In the genomic region with DNA sequence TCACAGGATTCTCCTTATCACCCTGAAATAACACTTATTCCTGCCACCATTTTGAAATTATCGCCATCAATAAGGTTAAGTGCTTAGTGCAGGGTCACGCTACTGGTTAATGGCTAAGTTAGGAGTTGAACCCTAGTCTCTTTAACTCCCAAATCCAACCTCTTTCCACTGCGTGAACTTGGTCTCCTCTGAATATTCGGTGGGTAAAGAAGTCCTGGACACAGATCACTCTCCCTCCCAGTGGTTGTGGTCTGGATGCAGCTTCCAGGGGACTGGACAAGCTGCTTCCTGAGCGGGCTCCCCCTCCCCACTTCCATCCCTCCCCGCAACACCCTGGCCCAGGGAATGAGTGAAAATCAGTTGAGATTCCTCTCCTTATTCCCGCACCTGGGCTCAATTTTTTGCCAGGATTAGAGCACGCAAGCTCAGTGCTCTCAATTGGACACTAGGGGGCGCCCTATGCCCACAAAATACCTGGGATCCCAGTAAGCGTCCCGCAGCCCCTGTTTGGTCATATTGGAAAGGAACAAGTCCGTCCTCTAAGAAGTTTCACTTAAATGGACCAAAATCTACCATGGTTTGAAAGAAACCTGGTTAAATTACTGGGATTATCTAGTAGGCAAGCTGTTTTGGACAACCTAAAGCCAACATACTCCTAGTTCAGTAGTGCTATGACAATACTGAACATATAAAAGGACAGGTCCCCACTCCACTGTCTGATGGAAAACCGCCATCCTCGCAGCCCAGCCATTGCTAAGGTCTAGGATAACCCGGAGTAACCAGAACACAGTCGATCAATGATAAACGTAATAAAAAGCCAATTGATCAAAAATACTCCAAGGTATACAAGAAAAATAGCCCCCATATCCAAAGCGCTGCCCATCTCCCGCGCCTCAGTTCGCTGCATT, we compare ENCODE assay signal across 8 cellular contexts. TPM values are rescaled to one million over a fixed set of nuclear protein-coding genes. Genes with fewer than 3 reads are reported as not detected.
A peak's percentile ranks its signal among the peaks of the same experiment; 100 is the strongest.
DNase-seq lines count a peak whose midpoint lies in the region; ATAC-seq, FAIRE-seq and TF ChIP-seq lines count a peak whose summit lies in the region.

No MANE protein-coding gene starts in this region.

- no peak overlapping the region for H3K56ac ChIP-seq in H9 (ENCODE audit: insufficient read length, low read depth, low read length)

- intact Hi-C loops in GM12878 (cut with micrococcal nuclease; ENCODE audit: unreplicated experiment): loop anchor here (1.0 to 2.0 kb wide), 2 partner anchors 23 to 287 kb away; no protein-coding TSS in a partner anchor

- H3K4me2 ChIP-seq in H9 (ENCODE audit: insufficient read depth, insufficient read length, low read length) (no peak overlapping the region), GM12878 (ENCODE audit: control insufficient read depth, insufficient read depth) (no peak overlapping the region), skeletal muscle satellite cell (ENCODE audit: low read length) (peak overlapping the region; percentile 58)

- RAD21 ChIA-PET in GM12878 (lab: Charles Lee; ENCODE audit: unreplicated experiment): interaction anchor here (1.1 to 2.1 kb wide), 4 partner anchors 22 to 32 kb away, joined by 3 to 18 read pairs (median 8); no protein-coding TSS in a partner anchor

- H2AFZ ChIP-seq in H9 (ENCODE audit: low read length): no peak overlapping the region
- no peak overlapping the region for H2AFZ ChIP-seq in GM12878 (ENCODE audit: control insufficient read depth, low read depth, low read length)

- no peaks in the 10 kb centered on the region for H4K20me1 ChIP-seq in H9 (ENCODE audit: control insufficient read depth, insufficient read depth, insufficient read length)
- no peaks in the 10 kb centered on the region for H4K20me1 ChIP-seq in GM12878 (ENCODE audit: control insufficient read depth, insufficient read depth)

- H2AK5ac ChIP-seq in H9 (ENCODE audit: insufficient read length, low read length): no peak overlapping the region

- FAIRE-seq in GM12878 (lab: Jason Lieb, UNC): peak; percentile 56

- peak; percentile 95 for ATAC-seq in GM12878
- no peak for ATAC-seq in GM19324 (IDR thresholded peaks at IDR 0.05; ENCODE audit: low FRiP score, unreplicated experiment)

- no peak for TF ChIP-seq POLR2A in GM12878 (IDR thresholded peaks at IDR 0.05; ENCODE audit: low read depth, low read length)

- peak; percentile 92 for TF ChIP-seq CTCF in H9 (conservative IDR thresholded peaks at IDR 0.05)
- peak; percentile 79 to 88 (median 83) for TF ChIP-seq CTCF in GM12878 (IDR thresholded peaks at IDR 0.05 in 2 of 3, conservative IDR thresholded peaks at IDR 0.05 in 1 of 3; ENCODE audit: control insufficient read depth in 2 of 3, extremely low read depth in 1 of 3, insufficient read depth in 1 of 3, low read depth in 3 of 3, low read length in 3 of 3)

- no peak overlapping the region for H3T11ph ChIP-seq in H9 (ENCODE audit: low read length)

- SMC1A ChIA-PET in GM12878 (lab: Charles Lee; ENCODE audit: uncharacterized antibody, unreplicated experiment): interaction anchor here (0.8 to 3.1 kb wide), 5 partner anchors 11 to 817 kb away, joined by 3 to 25 read pairs (median 6); no protein-coding TSS in a partner anchor

- H3K27ac Mint-ChIP-seq in H9: no peak overlapping the region; a peak in 1 of 7 replicates

- H3K14ac ChIP-seq in H9 (ENCODE audit: insufficient read depth, low read length): no peak overlapping the region

- POLR2A ChIA-PET in GM12878 (lab: Charles Lee): interaction anchor here (0.6 kb wide), 1 partner anchor 34 kb away, joined by 3 read pairs; no protein-coding TSS in a partner anchor

- H3K4me1 ChIP-seq in H9 (ENCODE audit: insufficient read depth, low read length) (0 out of 2 replicates have a peak, but pooled peaks cover 2% of the 10 kb centered on the region), GM12878 (ENCODE audit: control insufficient read depth, insufficient read depth, low read length) (0 out of 2 replicates have a peak, but pooled peaks cover 4% of the 10 kb centered on the region), skeletal muscle satellite cell (ENCODE audit: control insufficient read depth, insufficient read depth, low read length) (no peaks in the 10 kb centered on the region)

- H3K4me1 Mint-ChIP-seq in H9: peaks cover 11 to 13% of the 10 kb centered on the region in 2 experiments

- H3K4ac ChIP-seq in H9 (ENCODE audit: low read depth, low read length): no peak overlapping the region

- H2BK15ac ChIP-seq in H9 (ENCODE audit: low read depth, low read length): no peak overlapping the region

- TF ChIP-seq RAD21 in GM12878 (IDR thresholded peaks at IDR 0.05; ENCODE audit: insufficient read depth, low read depth, low read length): peak; percentile 81

- H4K8ac ChIP-seq in H9 (replicated peaks; ENCODE audit: insufficient read length, low read depth, low read length): no peak overlapping the region

- H4K5ac ChIP-seq in H9 (ENCODE audit: insufficient read length, low read depth, low read length): no peak overlapping the region

- H3K9me3 ChIP-seq in H9 (ENCODE audit: control insufficient read depth, low read depth, low read length) (no peaks in the 10 kb centered on the region), GM12878 (replicated peaks; ENCODE audit: control insufficient read depth, insufficient read depth, low read length) (no peaks in the 10 kb centered on the region), skeletal muscle satellite cell (replicated peaks; ENCODE audit: low read length) (no peaks in the 10 kb centered on the region)

- H3K18ac ChIP-seq in H9 (ENCODE audit: insufficient read length, low read depth, low read length): no peak overlapping the region

- TF ChIP-seq EP300 in GM12878 (IDR thresholded peaks at IDR 0.05; ENCODE audit: borderline replicate concordance in 1 of 2, control insufficient read depth in 1 of 2, low read depth in 2 of 2, low read length in 2 of 2): no peak

- no peaks in the 10 kb centered on the region for H3K9me3 Mint-ChIP-seq in H9

- no peak overlapping the region for H3K27ac ChIP-seq in H9 (ENCODE audit: insufficient read length, low read depth, low read length)
- H3K27ac ChIP-seq in GM12878 (ENCODE audit: control insufficient read depth, insufficient read depth): no peak overlapping the region

- no peak overlapping the region for H3K4me3 ChIP-seq in GM12878
- H3K4me3 ChIP-seq in skeletal muscle satellite cell (ENCODE audit: low read length): peak overlapping the region; percentile 28

- H3K27me3 ChIP-seq in H9 (ENCODE audit: insufficient read depth, low read length) (no peaks in the 10 kb centered on the region), GM12878 (replicated peaks in 1 of 2; ENCODE audit: control insufficient read depth in 2 of 2, insufficient read depth in 2 of 2, low read length in 1 of 2) (no peaks in the 10 kb centered on the region; a peak in 1 of 4 replicates), skeletal muscle satellite cell (ENCODE audit: control insufficient read depth, insufficient read depth, low read length) (peaks cover 3% of the 10 kb centered on the region)

- H3K9ac ChIP-seq in H9 (ENCODE audit: extremely low read depth, insufficient read length, low read length) (no peak overlapping the region), GM12878 (ENCODE audit: control insufficient read depth, insufficient read depth, low read length) (no peak overlapping the region), skeletal muscle satellite cell (ENCODE audit: low read depth, low read length) (no peak overlapping the region)

- H2BK120ac ChIP-seq in H9 (ENCODE audit: low read depth, low read length, poor library complexity, severe bottlenecking): no peak overlapping the region

- H3K79me1 ChIP-seq in H9 (ENCODE audit: insufficient read depth, low read depth, low read length, poor library complexity, severe bottlenecking): no peaks in the 10 kb centered on the region

- H3K36me3 ChIP-seq in GM12878 (ENCODE audit: control insufficient read depth in 2 of 2, insufficient read depth in 2 of 2, low read length in 1 of 2): no peaks in the 10 kb centered on the region
- H3K36me3 ChIP-seq in skeletal muscle satellite cell (ENCODE audit: insufficient read depth, low read length): no peaks in the 10 kb centered on the region

- H2BK20ac ChIP-seq in H9 (ENCODE audit: low read depth, low read length, poor library complexity, severe bottlenecking): no peak overlapping the region

- no peaks in the 10 kb centered on the region for H3K79me2 ChIP-seq in H9 (ENCODE audit: insufficient read depth, low read length)
- no peaks in the 10 kb centered on the region for H3K79me2 ChIP-seq in GM12878 (ENCODE audit: control insufficient read depth, insufficient read depth, low read length)

- DNase-seq in DMS153 treated with DMSO at 0.1 percent for 48 hours (lab: John Stamatoyannopoulos, UW; ENCODE audit: unreplicated experiment) (peak; percentile 71), H9 (peak; percentile 85), NCI-H1105 treated with DMSO at 0.1 percent for 48 hours (lab: John Stamatoyannopoulos, UW) (peak; percentile 60), T1000 (lab: John Stamatoyannopoulos, UW) (peak; percentile 47), GM12878 (ENCODE audit: low read depth, low spot score) (no peak), iPS DF 4.7 (ENCODE audit: extremely low read depth, low spot score) (peak; percentile 49)

- CTCF ChIA-PET in GM12878 (lab: Yijun Ruan, JAX): interaction anchor here (0.5 to 6.4 kb wide), 27 partner anchors 8 to 1370 kb away, joined by 3 to 105 read pairs (median 4); no protein-coding TSS in a partner anchor

- H3K27me3 Mint-ChIP-seq in H9 (ENCODE audit: low read depth): peaks cover 11% of the 10 kb centered on the region

- no peaks in the 10 kb centered on the region for H3K36me3 Mint-ChIP-seq in H9 (ENCODE audit: insufficient read depth in 1 of 3, low read depth in 3 of 3)

- no peaks in the 10 kb centered on the region for H3K23me2 ChIP-seq in H9 (ENCODE audit: insufficient read length, low read depth, low read length, poor library complexity, severe bottlenecking)

- no peak overlapping the region for H2BK5ac ChIP-seq in H9 (ENCODE audit: insufficient read length, low read length)

- in situ Hi-C loops in GM12878 (cut with MboI): loop anchor here (25.0 kb wide), 1 partner anchor 803 kb away; no protein-coding TSS in a partner anchor

- WGBS in H9 (ENCODE audit: extremely low coverage, insufficient read length, low lambda C conversion rate): no CpG with 5 or more reads among the region's 21 CpGs
- 35% methylated on average over 21 of the region's 21 CpGs for WGBS in GM12878 (ENCODE audit: insufficient coverage, insufficient replicate concordance, low lambda C conversion rate, missing lambda C conversion rate)

- no peak overlapping the region for H4K91ac ChIP-seq in H9 (ENCODE audit: insufficient read length, low read depth, low read length)

- H2BK12ac ChIP-seq in H9 (ENCODE audit: insufficient read length, low read depth, low read length): no peak overlapping the region

- no TSS peak for BruUV-seq in GM12878 (replicated peaks; lab: Mats Ljungman, UMichigan)

- no peak overlapping the region for H3K4me3 Mint-ChIP-seq in H9

- no peak overlapping the region for H3K23ac ChIP-seq in H9 (ENCODE audit: insufficient read length, low read depth, low read length)

RNA-seq across cellular contexts. Expression of gene DHRS9, which starts 40.4 kb away (rescaled TPM):
- not detected in 2 replicates for total RNA-seq in H9 (2021)
- not detected in 2 replicates for total RNA-seq in GM12878 (2013; cell fraction: nucleolus; rRNA removed)
- 0.11 and 0.34 TPM in 2 replicates for total RNA-seq in GM12878 (2014; rRNA removed)
- 0.13 TPM in 1 of 2 replicates, not detected in the other for total RNA-seq in GM12878 (2014; rRNA removed; fragmentation: Illumina TruSeq; extraction: Trizol)
- 0.16 TPM in 1 of 2 replicates, not detected in the other for total RNA-seq in GM12878 (2021)
- polyA plus RNA-seq in GM12878 (2011; ENCODE audit: low read depth): 0.67 TPM
- polyA plus RNA-seq in GM12878 (2011; rRNA removed): not detected in 2 replicates
- not detected in 2 replicates for polyA plus RNA-seq in GM12878 (2011; cell fraction: cytosol; rRNA removed)
- not detected in 2 replicates for polyA plus RNA-seq in GM12878 (2011; cell fraction: nucleus; rRNA removed)
- polyA plus RNA-seq in GM12878 (2012): 0.27 and 0.36 TPM in 2 replicates
- 0.09 TPM in 1 of 2 replicates, not detected in the other for polyA plus RNA-seq in GM12878 (2014; fragmentation: Illumina TruSeq; extraction: Trizol)
- under 1 TPM in 1 of 2 experiments, not detected in 1; 0.13 TPM for polyA plus RNA-seq in GM12878 (2014; fragmentation: Nextera tagmentation; extraction: Ambion mirVana)
- not detected in 2 replicates for polyA plus RNA-seq in GM12878 (2014; rRNA removed)
- under 1 TPM in 1 of 2 experiments, not detected in 1; 0.30 TPM for polyA plus RNA-seq in GM12878 (2016; fragmentation: Nextera tagmentation; extraction: Ambion mirVana)
- polyA minus RNA-seq in GM12878 (2011; rRNA and poly(A)+ RNA removed): not detected in 2 replicates
- not detected in 2 replicates for polyA minus RNA-seq in GM12878 (2011; cell fraction: cytosol; rRNA and poly(A)+ RNA removed)
- polyA minus RNA-seq in GM12878 (2011; cell fraction: nucleus; rRNA and poly(A)+ RNA removed): not detected in 2 replicates
- not detected in 2 replicates for total RNA-seq in skeletal muscle satellite cell (2012; rRNA removed)
